ENCODE assay signal across 12 cellular contexts in genomic region chr1:26701266-26701994, GRCh38. TPM values are rescaled to one million over a fixed set of nuclear protein-coding genes. Genes with fewer than 3 reads are reported as not detected.
A peak's percentile ranks its signal among the peaks of the same experiment; 100 is the strongest.
DNase-seq lines count a peak whose midpoint lies in the region; ATAC-seq, FAIRE-seq and TF ChIP-seq lines count a peak whose summit lies in the region.
"Had no signal": no experiment of that assay in that cellular context is flagged by ENCODE, and none has a peak within 500 bp of the region (broad histone marks: within the 10 kb centered on the region; RNA-seq: fewer than 3 reads in every experiment).

No MANE protein-coding gene starts in this region.

- H2AFZ ChIP-seq in OCI-LY3 (ENCODE audit: low read depth, low read length) = no peak overlapping the region

- WGBS in prostate gland = 41% methylated on average over 5 of the region's 5 CpGs

- ATAC-seq in esophagus mucosa (peak; percentile 21), sciatic nerve (no peak)

- H3K4me3 ChIP-seq in GM06990 (replicated peaks; ENCODE audit: low read depth, low read length) (peak overlapping the region; percentile 88), OCI-LY3 (ENCODE audit: low read length) (peak overlapping the region; percentile 34), prostate gland (no peak overlapping the region)

- intact Hi-C loops in prostate gland (cut with DNase I) (no loop called here), sciatic nerve (cut with DNase I) (no loop called here)

- H3K79me2 ChIP-seq in OCI-LY3 (ENCODE audit: low read length) = peaks cover 100% of the 10 kb centered on the region

- H3K4me2 ChIP-seq in OCI-LY3 (ENCODE audit: low read length) = peak overlapping the region; percentile 93

- DNase-seq in GM06990 (ENCODE audit: extremely low read depth, insufficient read length) (no peak), prostate gland (ENCODE audit: low spot score) (no peak), sciatic nerve (ENCODE audit: low spot score) (no peak), kidney glomerular epithelial cell (lab: John Stamatoyannopoulos, UW) (no peak), D721Med (ENCODE audit: insufficient read length, low spot score) (no peak)
- no peak for DNase-seq in activated CD4-positive, CD25-positive, alpha-beta regulatory T cell (lab: John Stamatoyannopoulos, UW)
- DNase-seq: activated CD4-positive, CD25-positive, alpha-beta regulatory T cell treated with anti-CD3 and anti-CD28 coated beads, Interleukin-2, amount 50 U/mL, for 72 hours; activated naive CD4-positive, alpha-beta T cell treated with Interleukin-2 at 50 U/mL for 16 hours; Caco-2; stimulated activated CD4-positive, alpha-beta T cell treated with anti-CD3 and anti-CD28 coated beads, Interleukin-2, amount 100 ng/mL, for 48 hours had no signal

- H3K27me3 ChIP-seq in GM06990 (replicated peaks; ENCODE audit: control insufficient read depth, insufficient read depth, low read length) = no peaks in the 10 kb centered on the region
- H3K27me3 ChIP-seq in OCI-LY3 (ENCODE audit: low read depth, low read length) = no peaks in the 10 kb centered on the region
- H3K27me3 ChIP-seq in prostate gland (replicated peaks; ENCODE audit: insufficient read depth) = no peaks in the 10 kb centered on the region

- H3K36me3 ChIP-seq in GM06990 (ENCODE audit: control insufficient read depth, insufficient read depth, low read length) (no peaks in the 10 kb centered on the region), OCI-LY3 (replicated peaks; ENCODE audit: low read depth, low read length) (peaks cover 40% of the 10 kb centered on the region), prostate gland (no peaks in the 10 kb centered on the region)

- no peak for TF ChIP-seq POLR2A in prostate gland (IDR thresholded peaks at IDR 0.05)

- peaks cover 85% of the 10 kb centered on the region for H4K20me1 ChIP-seq in OCI-LY3 (ENCODE audit: insufficient read depth, low read length)

- FAIRE-seq in D721Med (lab: Jason Lieb, UNC) = no peak

- H3K27ac ChIP-seq in OCI-LY3 (ENCODE audit: low read length) (no peak overlapping the region), prostate gland (peak overlapping the region; percentile 53 to 68)

- no peaks in the 10 kb centered on the region for H3K9me3 ChIP-seq in OCI-LY3 (ENCODE audit: insufficient read depth, low read length)
- no peaks in the 10 kb centered on the region for H3K9me3 ChIP-seq in prostate gland
- H3K9me3 ChIP-seq: Caco-2 had no signal

- TF ChIP-seq CTCF in GM06990 (IDR thresholded peaks at IDR 0.05; ENCODE audit: insufficient read depth, low read length, poor library complexity, severe bottlenecking) = no peak
- TF ChIP-seq CTCF in OCI-LY3 (IDR thresholded peaks at IDR 0.05; ENCODE audit: low read depth, low read length) = no peak
- TF ChIP-seq CTCF in prostate gland (IDR thresholded peaks at IDR 0.05) = no peak
- no peak for TF ChIP-seq CTCF in D721Med (IDR thresholded peaks at IDR 0.05; ENCODE audit: insufficient read depth, missing control alignments)

- H3K9ac ChIP-seq in OCI-LY3 (ENCODE audit: low read length) = no peak overlapping the region

- H3K4me1 ChIP-seq in OCI-LY3 (ENCODE audit: low read length) (peaks cover 46% of the 10 kb centered on the region), prostate gland (replicated peaks) (peaks cover 64% of the 10 kb centered on the region)

RNA-seq across cellular contexts. Expression of gene ARID1A, which starts 5.6 kb away (rescaled TPM):
- total RNA-seq in esophagus mucosa = 44.3 TPM
- 10 to 100 TPM; 71.4 to 92.8 TPM for total RNA-seq in prostate gland
- 83.8 TPM for total RNA-seq in sciatic nerve

Comparison
In these comparisons a context has a peak if more than half of its experiments do, and no peak if none do; other contexts are left out.
1. H3K4me3 ChIP-seq: peak in GM06990 (single experiment) and OCI-LY3 (single experiment); none in prostate gland (0 of 2).